In genomic region chr16:20614201-20615141, GRCh38 we compare ENCODE assay signal across 23 cellular contexts. TPM values are rescaled to one million over a fixed set of nuclear protein-coding genes. Genes with fewer than 3 reads are reported as not detected.
DNase-seq lines count a peak whose midpoint lies in the region; FAIRE-seq and TF ChIP-seq lines count a peak whose summit lies in the region.
"Had no signal": no experiment of that assay in that cellular context is flagged by ENCODE, and none has a peak within 500 bp of the region (broad histone marks: within the 10 kb centered on the region; RNA-seq: fewer than 3 reads in every experiment).

No MANE protein-coding gene starts in this region.

- no peak overlapping the region for H3K27ac ChIP-seq in H9 (ENCODE audit: insufficient read length, low read depth, low read length)
- no peak overlapping the region for H3K27ac ChIP-seq in neuronal stem cell (replicated peaks; ENCODE audit: low read length)
- H3K27ac ChIP-seq: C4-2B, epithelial cell of prostate, HL-60, parathyroid adenoma, testis had no signal

- H3K27me3 ChIP-seq in H9 (ENCODE audit: insufficient read depth, low read length): no peaks in the 10 kb centered on the region
- H3K27me3 ChIP-seq in neuronal stem cell (ENCODE audit: control insufficient read depth in 3 of 3, insufficient read depth in 3 of 3, low read depth in 1 of 3, low read length in 3 of 3): no peaks in the 10 kb centered on the region
- H3K27me3 ChIP-seq: testis had no signal

- peaks cover 0 to 3% of the 10 kb centered on the region in 2 experiments; a peak in 1 of 5 replicates for H3K9me3 Mint-ChIP-seq in H9
- peaks cover 0 to 8% (median 0%) of the 10 kb centered on the region in 5 experiments for H3K9me3 Mint-ChIP-seq in brain
- H3K9me3 Mint-ChIP-seq: activated naive CD8-positive, alpha-beta T cell treated with anti-CD3 and anti-CD28 coated beads for 36 hours; GM23338; memory B cell had no signal

- no peaks in the 10 kb centered on the region for H3K23me2 ChIP-seq in H9 (ENCODE audit: insufficient read length, low read depth, low read length, poor library complexity, severe bottlenecking)

- TF ChIP-seq POLR2A in GM12891 (IDR thresholded peaks at IDR 0.05; ENCODE audit: low read depth, low read length): no peak

- H4K5ac ChIP-seq in H9 (ENCODE audit: insufficient read length, low read depth, low read length): no peak overlapping the region

- H2AK5ac ChIP-seq in H9 (ENCODE audit: insufficient read length, low read length): no peak overlapping the region
- H2AK5ac ChIP-seq in neuronal stem cell (ENCODE audit: low read depth, low read length): no peak overlapping the region

- H2BK120ac ChIP-seq in H9 (ENCODE audit: low read depth, low read length, poor library complexity, severe bottlenecking) (no peak overlapping the region), neuronal stem cell (ENCODE audit: low read depth, low read length) (no peak overlapping the region)

- H3T11ph ChIP-seq in H9 (ENCODE audit: low read length): no peak overlapping the region

- H3K36me3 Mint-ChIP-seq in H9 (ENCODE audit: insufficient read depth in 1 of 3, low read depth in 3 of 3) (no peaks in the 10 kb centered on the region; a peak in 1 of 7 replicates), brain (no peaks in the 10 kb centered on the region)
- H3K36me3 Mint-ChIP-seq: activated naive CD8-positive, alpha-beta T cell treated with anti-CD3 and anti-CD28 coated beads for 36 hours; memory B cell; naive B cell had no signal

- TF ChIP-seq CTCF in H9 (conservative IDR thresholded peaks at IDR 0.05) (no peak), brain (conservative IDR thresholded peaks at IDR 0.05) (no peak)

- H3K9ac ChIP-seq in H9 (ENCODE audit: extremely low read depth, insufficient read length, low read length) (no peak overlapping the region), neuronal stem cell (ENCODE audit: low read depth, low read length, poor library complexity) (no peak overlapping the region)
- H3K9ac ChIP-seq: parathyroid adenoma had no signal

- DNase-seq in H9: no peak
- peak; percentile 68 for DNase-seq in NCI-H2029 treated with DMSO at 0.1 percent for 48 hours (lab: John Stamatoyannopoulos, UW)
- DNase-seq in neuronal stem cell (ENCODE audit: low spot score): no peak
- no peak for DNase-seq in NOMO-1 treated with dmso at 0.1 percent for 144 hours (lab: John Stamatoyannopoulos, UW; ENCODE audit: unreplicated experiment)
- DNase-seq in GM12891 (ENCODE audit: insufficient read length, low spot score): no peak
- no peak for DNase-seq in activated naive CD4-positive, alpha-beta T cell treated with anti-CD3 and anti-CD28 coated beads, Interleukin-2, amount 50 U/mL, for 16 hours
- no peak for DNase-seq in RKO (ENCODE audit: low spot score)
- DNase-seq: activated CD4-positive, alpha-beta T cell treated with anti-CD3 and anti-CD28 coated beads for 48 hours; activated naive CD8-positive, alpha-beta T cell treated with anti-CD3 and anti-CD28 coated beads for 36 hours; naive B cell; NCI-H526 treated with DMSO at 0.1 percent for 48 hours; testis had no signal

- no peaks in the 10 kb centered on the region for H4K20me1 ChIP-seq in H9 (ENCODE audit: control insufficient read depth, insufficient read depth, insufficient read length)

- H3K4me2 ChIP-seq in H9 (ENCODE audit: insufficient read depth, insufficient read length, low read length) (no peak overlapping the region), neuronal stem cell (ENCODE audit: insufficient read depth, low read length, poor library complexity, severe bottlenecking) (no peak overlapping the region)
- H3K4me2 ChIP-seq: GM23338 had no signal

- peak overlapping the region; percentile 49; the same call in 1 of the 2 replicates for H3K14ac ChIP-seq in H9 (ENCODE audit: insufficient read depth, low read length)
- no peak overlapping the region for H3K14ac ChIP-seq in neuronal stem cell (ENCODE audit: low read length)

- H3K4me1 ChIP-seq in H9 (ENCODE audit: insufficient read depth, low read length): 0 out of 2 replicates have a peak, but pooled peaks cover 3% of the 10 kb centered on the region
- H3K4me1 ChIP-seq in neuronal stem cell (ENCODE audit: control insufficient read depth in 2 of 2, insufficient read depth in 1 of 2, low read depth in 1 of 2, low read length in 2 of 2): no peaks in the 10 kb centered on the region
- H3K4me1 ChIP-seq: parathyroid adenoma, testis had no signal

- H3K4me3 Mint-ChIP-seq in H9: no peak overlapping the region
- H3K4me3 Mint-ChIP-seq in brain: peak overlapping the region in 1 of 5 experiments; percentile 11
- H3K4me3 Mint-ChIP-seq: activated naive CD8-positive, alpha-beta T cell treated with anti-CD3 and anti-CD28 coated beads for 36 hours; GM23338; memory B cell; naive B cell had no signal

- no peak overlapping the region for H2BK20ac ChIP-seq in H9 (ENCODE audit: low read depth, low read length, poor library complexity, severe bottlenecking)

- no peaks in the 10 kb centered on the region for H3K36me3 ChIP-seq in neuronal stem cell (replicated peaks in 1 of 2; ENCODE audit: control insufficient read depth in 2 of 2, insufficient read depth in 2 of 2, low read length in 2 of 2)

- no peak overlapping the region for H3K23ac ChIP-seq in H9 (ENCODE audit: insufficient read length, low read depth, low read length)
- H3K23ac ChIP-seq in neuronal stem cell (ENCODE audit: low read depth, low read length, poor library complexity): no peak overlapping the region

- H3K4me1 Mint-ChIP-seq in H9 (peaks cover 13 to 35% of the 10 kb centered on the region in 2 experiments), brain (peaks cover 23% of the 10 kb centered on the region)
- H3K4me1 Mint-ChIP-seq: memory B cell had no signal

- H3K79me2 ChIP-seq in H9 (ENCODE audit: insufficient read depth, low read length): no peaks in the 10 kb centered on the region
- H3K79me2 ChIP-seq: parathyroid adenoma had no signal

- H3K27me3 Mint-ChIP-seq in H9 (ENCODE audit: low read depth) (peaks cover 11% of the 10 kb centered on the region), brain (peaks cover 24% of the 10 kb centered on the region)

- H2BK15ac ChIP-seq in H9 (ENCODE audit: low read depth, low read length) (no peak overlapping the region), neuronal stem cell (ENCODE audit: low read length) (no peak overlapping the region)

- FAIRE-seq in GM12891 (lab: Jason Lieb, UNC): no peak
- FAIRE-seq: TTC549 had no signal

- H3K9me3 ChIP-seq in H9 (ENCODE audit: control insufficient read depth, low read depth, low read length): no peaks in the 10 kb centered on the region
- no peaks in the 10 kb centered on the region for H3K9me3 ChIP-seq in neuronal stem cell (replicated peaks in 1 of 2; ENCODE audit: control insufficient read depth in 2 of 2, insufficient read depth in 1 of 2, low read depth in 1 of 2, low read length in 2 of 2)
- H3K9me3 ChIP-seq: testis had no signal

- no peak overlapping the region for H3K18ac ChIP-seq in H9 (ENCODE audit: insufficient read length, low read depth, low read length)
- peak overlapping the region; percentile 6 for H3K18ac ChIP-seq in neuronal stem cell (ENCODE audit: low read length)

- peak overlapping the region in 2 of 3 experiments; percentile 36 to 89; a peak in 5 of 7 replicates for H3K27ac Mint-ChIP-seq in H9
- H3K27ac Mint-ChIP-seq in brain: peak overlapping the region in 4 of 5 experiments; percentile 4 to 93 (median 66)
- H3K27ac Mint-ChIP-seq: activated naive CD8-positive, alpha-beta T cell treated with anti-CD3 and anti-CD28 coated beads for 36 hours; GM23338; memory B cell had no signal

- no peak overlapping the region for H4K8ac ChIP-seq in H9 (replicated peaks; ENCODE audit: insufficient read length, low read depth, low read length)
- H4K8ac ChIP-seq in neuronal stem cell (ENCODE audit: low read depth, low read length): no peak overlapping the region

- H2BK5ac ChIP-seq in H9 (ENCODE audit: insufficient read length, low read length): no peak overlapping the region
- no peak overlapping the region for H2BK5ac ChIP-seq in neuronal stem cell (ENCODE audit: low read length)

- H3K56ac ChIP-seq in H9 (ENCODE audit: insufficient read length, low read depth, low read length): no peak overlapping the region

- no peak overlapping the region for H2AFZ ChIP-seq in H9 (ENCODE audit: low read length)
- no peak overlapping the region for H2AFZ ChIP-seq in neuronal stem cell (ENCODE audit: low read length)
- H2AFZ ChIP-seq: GM23338, parathyroid adenoma had no signal

- H2BK12ac ChIP-seq in H9 (ENCODE audit: insufficient read length, low read depth, low read length): no peak overlapping the region
- no peak overlapping the region for H2BK12ac ChIP-seq in neuronal stem cell (ENCODE audit: low read length)

- H4K91ac ChIP-seq in H9 (ENCODE audit: insufficient read length, low read depth, low read length) (no peak overlapping the region), neuronal stem cell (ENCODE audit: low read depth, low read length, poor library complexity) (no peak overlapping the region)

- WGBS in H9 (ENCODE audit: extremely low coverage, insufficient read length, low lambda C conversion rate): no CpG with 5 or more reads among the region's 3 CpGs
- WGBS in neuronal stem cell (ENCODE audit: extremely low coverage in 2 of 2, insufficient read length in 2 of 2, insufficient replicate concordance in 1 of 2), 2 donors: no CpG with 5 or more reads among the region's 3 CpGs

- H3K79me1 ChIP-seq in H9 (ENCODE audit: insufficient read depth, low read depth, low read length, poor library complexity, severe bottlenecking): no peaks in the 10 kb centered on the region
- H3K79me1 ChIP-seq in neuronal stem cell (ENCODE audit: low read depth, low read length): no peaks in the 10 kb centered on the region

- H3K4ac ChIP-seq in H9 (ENCODE audit: low read depth, low read length): no peak overlapping the region
- H3K4ac ChIP-seq in neuronal stem cell (ENCODE audit: low read length): no peak overlapping the region

- H3K4me3 ChIP-seq in neuronal stem cell (ENCODE audit: low read length in 2 of 2): no peak overlapping the region
- H3K4me3 ChIP-seq: GM23338, testis had no signal

TF ChIP-seq in GM12891, 5 proteins besides CTCF, POLR2A, EP300 and RAD21:
- TF ChIP-seq TAF1 (IDR thresholded peaks at IDR 0.05; ENCODE audit: low read depth, low read length) (no peak), POU2F2 (IDR thresholded peaks at IDR 0.05; ENCODE audit: low read depth, low read length) (no peak), SPI1 (IDR thresholded peaks at IDR 0.05; ENCODE audit: low read depth, low read length) (no peak), PAX5 (IDR thresholded peaks at IDR 0.05; ENCODE audit: insufficient read depth, low read length, severe bottlenecking) (no peak), POLR2AphosphoS5 (IDR thresholded peaks at IDR 0.05; ENCODE audit: low read depth, low read length) (no peak)

RNA-seq across cellular contexts. Expression of gene ACSM2B, which starts 38.3 kb away (rescaled TPM):
- total RNA-seq in H9 (2021): not detected in 2 replicates
- not detected for polyA plus RNA-seq in brain (ENCODE audit: insufficient read depth, low read depth, low replicate concordance)
- polyA plus RNA-seq in neuronal stem cell (2013, experiment 1 of 2): not detected
- not detected for polyA plus RNA-seq in neuronal stem cell (2013, experiment 2 of 2)
- not detected for polyA plus RNA-seq in GM12891 (2012; ENCODE audit: low read depth, missing spikeins)
- total RNA-seq: activated naive CD8-positive, alpha-beta T cell treated with anti-CD3 and anti-CD28 coated beads for 36 hours; bronchial epithelial cell; fibroblast of villous mesenchyme; GM23338 had no signal
- polyA plus RNA-seq: AG04450, GM23338 had no signal
